In genomic region chr17:19507673-19508326, GRCh38 we compare ENCODE assay signal across 1 cellular context.
TF ChIP-seq lines count a peak whose summit lies in the region.

No MANE protein-coding gene starts in this region.

TF ChIP-seq in HepG2, 621 proteins besides CTCF, POLR2A, EP300 and RAD21 (continued from another document and continues in another):
- no peak; the same call in 1 of the 2 replicates for TF ChIP-seq BRD4 (CRISPR knock-in tag; IDR thresholded peaks at IDR 0.05)
- no peak for TF ChIP-seq ZNF878 (CRISPR knock-in tag; IDR thresholded peaks at IDR 0.05)
- peak; percentile 89; the same call in 1 of the 2 replicates for TF ChIP-seq ZNF350 (CRISPR knock-in tag; IDR thresholded peaks at IDR 0.05; ENCODE audit: borderline replicate concordance, low read depth)
- no peak for TF ChIP-seq ZNF564 (CRISPR knock-in tag; IDR thresholded peaks at IDR 0.05)
- TF ChIP-seq ZBED4 (CRISPR knock-in tag; IDR thresholded peaks at IDR 0.05; ENCODE audit: borderline replicate concordance) = no peak
- no peak for TF ChIP-seq CBFB (CRISPR knock-in tag; IDR thresholded peaks at IDR 0.05)
- no peak for TF ChIP-seq ZNF710 (CRISPR knock-in tag; IDR thresholded peaks at IDR 0.05; ENCODE audit: borderline replicate concordance)
- no peak for TF ChIP-seq ZSCAN25 (CRISPR knock-in tag; IDR thresholded peaks at IDR 0.05)
- no peak for TF ChIP-seq GPN1 (CRISPR knock-in tag; IDR thresholded peaks at IDR 0.05; ENCODE audit: borderline replicate concordance)
- TF ChIP-seq ZFP36L2 (CRISPR knock-in tag; IDR thresholded peaks at IDR 0.05) = no peak
- TF ChIP-seq HNF4A (CRISPR knock-in tag; IDR thresholded peaks at IDR 0.05) = peak; percentile 34; the same call in 1 of the 2 replicates
- TF ChIP-seq TAF15 (IDR thresholded peaks at IDR 0.05; ENCODE audit: low read depth, low read length, poor library complexity, severe bottlenecking) = no peak
- peak; percentile 91 for TF ChIP-seq TOPORS (CRISPR knock-in tag; IDR thresholded peaks at IDR 0.05)
- TF ChIP-seq BCL6 (CRISPR knock-in tag; IDR thresholded peaks at IDR 0.05) = peak; percentile 35; the same call in 1 of the 2 replicates
- no peak for TF ChIP-seq TEF (CRISPR knock-in tag; IDR thresholded peaks at IDR 0.05)
- peak; percentile 75 for TF ChIP-seq GMEB1 (CRISPR knock-in tag; IDR thresholded peaks at IDR 0.05; ENCODE audit: borderline replicate concordance)
- TF ChIP-seq TMF1 (CRISPR knock-in tag; IDR thresholded peaks at IDR 0.05; ENCODE audit: low read depth) = no peak
- TF ChIP-seq ZNF780A (CRISPR knock-in tag; IDR thresholded peaks at IDR 0.05) = no peak
- no peak; the same call in 1 of the 2 replicates for TF ChIP-seq ZNF441 (CRISPR knock-in tag; IDR thresholded peaks at IDR 0.05; ENCODE audit: borderline replicate concordance)
- no peak for TF ChIP-seq ZNF318 (CRISPR knock-in tag; IDR thresholded peaks at IDR 0.05)
- TF ChIP-seq NFRKB (IDR thresholded peaks at IDR 0.05) = no peak
- TF ChIP-seq KLF12 (CRISPR knock-in tag; IDR thresholded peaks at IDR 0.05; ENCODE audit: borderline replicate concordance) = peak; percentile 85; the same call in 1 of the 2 replicates
- TF ChIP-seq SMAD9 (CRISPR knock-in tag; IDR thresholded peaks at IDR 0.05) = no peak
- TF ChIP-seq SALL2 (CRISPR knock-in tag; IDR thresholded peaks at IDR 0.05) = 0 out of 2 replicates have a peak, but pooled peaks have one; percentile 70
- no peak for TF ChIP-seq ZNF326 (CRISPR knock-in tag; IDR thresholded peaks at IDR 0.05; ENCODE audit: borderline replicate concordance)
- TF ChIP-seq ZFP62 (CRISPR knock-in tag; IDR thresholded peaks at IDR 0.05) = no peak
- peak; percentile 54 for TF ChIP-seq PATZ1 (CRISPR knock-in tag; IDR thresholded peaks at IDR 0.05)
- TF ChIP-seq GLMP (CRISPR knock-in tag; IDR thresholded peaks at IDR 0.05; ENCODE audit: borderline replicate concordance) = no peak
- peak; percentile 54 for TF ChIP-seq IKZF5 (CRISPR knock-in tag; IDR thresholded peaks at IDR 0.05)
- 0 out of 2 replicates have a peak, but pooled peaks have one; percentile 35 for TF ChIP-seq ZNF34 (CRISPR knock-in tag; IDR thresholded peaks at IDR 0.05; ENCODE audit: borderline replicate concordance)
- TF ChIP-seq ZNF75D (CRISPR knock-in tag; IDR thresholded peaks at IDR 0.05; ENCODE audit: borderline replicate concordance) = no peak
- TF ChIP-seq NFIC (IDR thresholded peaks at IDR 0.05; ENCODE audit: low read length) = no peak
- no peak for TF ChIP-seq ZNF660 (CRISPR knock-in tag; IDR thresholded peaks at IDR 0.05; ENCODE audit: borderline replicate concordance, low read depth)
- TF ChIP-seq ZKSCAN1 (IDR thresholded peaks at IDR 0.05; ENCODE audit: low read length) = no peak
- TF ChIP-seq POLR2AphosphoS5 (IDR thresholded peaks at IDR 0.05; ENCODE audit: low read depth, low read length) = no peak
- no peak; the same call in 1 of the 2 replicates for TF ChIP-seq MXD3 (CRISPR knock-in tag; IDR thresholded peaks at IDR 0.05)
